In genomic region chr12:105090361-105090760, GRCh38 we compare ENCODE assay signal across 24 cellular contexts.
"Had no signal": no experiment of that assay in that cellular context is flagged by ENCODE, and none has a peak within 500 bp of the region (broad histone marks: within the 10 kb centered on the region; RNA-seq: fewer than 3 reads in every experiment).

No MANE protein-coding gene starts in this region.

- H3K27ac Mint-ChIP-seq: activated B cell treated with CpG ODN at 0.5 μM for 24 hours; activated CD4-positive, alpha-beta T cell treated with anti-CD3 and anti-CD28 coated beads, Interleukin-2, amount 10 ng/mL, durations not matched to agents 24 days and 14 days; activated naive CD4-positive, alpha-beta T cell treated with anti-CD3 and anti-CD28 coated beads for 36 hours; activated naive CD8-positive, alpha-beta T cell; brain; T-helper 17 cell had no signal

- H3K4me1 Mint-ChIP-seq: activated B cell treated with CpG ODN at 0.5 μM for 24 hours; activated CD4-positive, alpha-beta T cell treated with anti-CD3 and anti-CD28 coated beads, Interleukin-2, amount 10 ng/mL, durations not matched to agents 24 days and 14 days had no signal

- H3K9me3 Mint-ChIP-seq: activated CD4-positive, alpha-beta T cell treated with anti-CD3 and anti-CD28 coated beads, Interleukin-2, amount 10 ng/mL, durations not matched to agents 24 days and 14 days; central memory CD8-positive, alpha-beta T cell had no signal

- ATAC-seq: activated T-cell treated with anti-CD3 and anti-CD28 coated beads, Interleukin-2, amount 50 U/mL, for 4 hours; T-helper 17 cell had no signal

- H3K4me3 Mint-ChIP-seq: activated B cell treated with CpG ODN at 0.5 μM for 24 hours; activated CD4-positive, alpha-beta T cell treated with anti-CD3 and anti-CD28 coated beads, Interleukin-2, amount 10 ng/mL, durations not matched to agents 24 days and 14 days; activated naive CD4-positive, alpha-beta T cell treated with anti-CD3 and anti-CD28 coated beads for 36 hours; activated naive CD8-positive, alpha-beta T cell; activated T-cell treated with anti-CD3 and anti-CD28 coated beads, Interleukin-2, amount 50 U/mL, for 4 hours; brain; central memory CD8-positive, alpha-beta T cell; T-helper 17 cell had no signal

- H3K27ac ChIP-seq: Peyer's patch, RWPE1, SJSA1 had no signal

- H3K4me3 ChIP-seq: Peyer's patch, SJSA1 had no signal

- DNase-seq: activated B cell treated with CpG ODN at 0.5 μM for 24 hours; activated CD4-positive, alpha-beta T cell treated with anti-CD3 and anti-CD28 coated beads for 1 hour; activated CD4-positive, alpha-beta T cell treated with anti-CD3 and anti-CD28 coated beads, Interleukin-2, amount 10 ng/mL, durations not matched to agents 24 days and 14 days; activated CD4-positive, alpha-beta T cell treated with anti-CD3 and anti-CD28 coated beads, Interleukin-2, amount 50 U/mL, for 48 hours; activated gamma-delta T cell; activated naive CD4-positive, alpha-beta T cell treated with anti-CD3 and anti-CD28 coated beads for 36 hours; activated T-cell treated with anti-CD3 and anti-CD28 coated beads, Interleukin-2, amount 50 U/mL, for 4 hours; amygdala; NCI-H1092; NCI-H1417; NCI-H1694; NCI-H2029; NCI-H345; NCI-H510A treated with DMSO at 0.1 percent for 48 hours; NCI-H69; Peyer's patch; Right ventricle myocardium superior; T-helper 17 cell; T-helper 9 cell had no signal

- H3K36me3 Mint-ChIP-seq: brain had no signal

- H3K4me1 ChIP-seq: Peyer's patch, SJSA1 had no signal

- H3K36me3 ChIP-seq: Peyer's patch, SJSA1 had no signal

- H3K27me3 ChIP-seq: Peyer's patch, SJSA1 had no signal
